Comparison of ENCODE assay signal across 13 cellular contexts in genomic region chr3:102069211-102069662, GRCh38.
DNase-seq lines count a peak whose midpoint lies in the region; ATAC-seq, FAIRE-seq and TF ChIP-seq lines count a peak whose summit lies in the region.
"Had no signal": no experiment of that assay in that cellular context is flagged by ENCODE, and none has a peak within 500 bp of the region (broad histone marks: within the 10 kb centered on the region; RNA-seq: fewer than 3 reads in every experiment).

No MANE protein-coding gene starts in this region.

- intact Hi-C loops in right cardiac atrium (cut with DNase I) = no loop called here
- intact Hi-C loops in left ventricle myocardium superior (cut with micrococcal nuclease) = no loop called here

- H3K27me3 Mint-ChIP-seq in progenitor cell of endocrine pancreas = no peaks in the 10 kb centered on the region

- H2AFZ ChIP-seq in keratinocyte (ENCODE audit: control insufficient read depth, low read length) = peak overlapping the region; percentile 2

- in situ Hi-C loops in astrocyte of the spinal cord (cut with HindIII; ENCODE audit: low sequenced_read_pairs) = no loop called here

- H4K20me1 ChIP-seq in keratinocyte (ENCODE audit: control insufficient read depth, extremely low read depth, insufficient read depth, low read length) = no peaks in the 10 kb centered on the region
- H4K20me1 ChIP-seq: BLaER1 treated with 17β-estradiol and CSF1 and Interleukin-3, amounts not matched to agents 10 nM and 100 nM had no signal

- H3K4me1 Mint-ChIP-seq in progenitor cell of endocrine pancreas (ENCODE audit: low read depth) = no peaks in the 10 kb centered on the region

- no peak for TF ChIP-seq CTCF in astrocyte of the spinal cord (IDR thresholded peaks at IDR 0.05; ENCODE audit: low read depth, low read length)
- no peak for TF ChIP-seq CTCF in keratinocyte (optimal IDR thresholded peaks at IDR 0.05 in 1 of 3, IDR thresholded peaks at IDR 0.05 in 1 of 3, conservative IDR thresholded peaks at IDR 0.05 in 1 of 3; ENCODE audit: extremely low read depth in 1 of 3, insufficient read depth in 2 of 3, low read length in 3 of 3)
- TF ChIP-seq CTCF in progenitor cell of endocrine pancreas (IDR thresholded peaks at IDR 0.05; ENCODE audit: unreplicated experiment) = no peak

- H3K4me3 Mint-ChIP-seq in progenitor cell of endocrine pancreas (ENCODE audit: low read depth) = no peak overlapping the region

- H3K27ac ChIP-seq in right cardiac atrium (ENCODE audit: low read length) (no peak overlapping the region), keratinocyte (ENCODE audit: control insufficient read depth, insufficient read depth, low read length) (peak overlapping the region; percentile 10), substantia nigra (ENCODE audit: low read depth, low read length, poor library complexity, severe bottlenecking) (no peak overlapping the region)
- H3K27ac ChIP-seq: BLaER1 treated with 17β-estradiol and CSF1 and Interleukin-3, amounts not matched to agents 10 nM and 100 nM; upper lobe of left lung had no signal

- peaks cover 1% of the 10 kb centered on the region for H3K36me3 Mint-ChIP-seq in progenitor cell of endocrine pancreas (ENCODE audit: insufficient read depth)

- H3K9me1 ChIP-seq in keratinocyte (ENCODE audit: control insufficient read depth, extremely low read depth, insufficient read depth, low read length) = no peaks in the 10 kb centered on the region

- peak; percentile 84 for FAIRE-seq in keratinocyte (lab: Jason Lieb, UNC)
- FAIRE-seq: TTC549 had no signal

- dilution Hi-C loops in keratinocyte (cut with MboI; ENCODE audit: extremely low pct_ligation_motif_present, low sequenced_read_pairs) = no loop called here

- no peaks in the 10 kb centered on the region for H3K4me1 ChIP-seq in right cardiac atrium (ENCODE audit: control insufficient read depth, insufficient read depth, low read length)
- peaks cover 19% of the 10 kb centered on the region for H3K4me1 ChIP-seq in keratinocyte (ENCODE audit: control insufficient read depth, extremely low read depth, insufficient read depth, low read length)
- H3K4me1 ChIP-seq: upper lobe of left lung had no signal

- H3K4me3 ChIP-seq in right cardiac atrium (ENCODE audit: low read length) (no peak overlapping the region), astrocyte of the spinal cord (ENCODE audit: low read depth, low read length) (no peak overlapping the region), keratinocyte (ENCODE audit: control insufficient read depth in 2 of 3, extremely low read depth in 1 of 3, insufficient read depth in 2 of 3, low read depth in 1 of 3, low read length in 3 of 3) (no peak overlapping the region)
- H3K4me3 ChIP-seq: BLaER1 treated with 17β-estradiol and CSF1 and Interleukin-3, amounts not matched to agents 10 nM and 100 nM; upper lobe of left lung had no signal

- H3K27me3 ChIP-seq in right cardiac atrium (ENCODE audit: control insufficient read depth, insufficient read depth) (no peaks in the 10 kb centered on the region), keratinocyte (ENCODE audit: control insufficient read depth, extremely low read depth, insufficient read depth, low read length) (no peaks in the 10 kb centered on the region)
- H3K27me3 ChIP-seq: BLaER1 treated with 17β-estradiol and CSF1 and Interleukin-3, amounts not matched to agents 10 nM and 100 nM; upper lobe of left lung had no signal

- no peaks in the 10 kb centered on the region for H3K9me3 ChIP-seq in right cardiac atrium (ENCODE audit: control insufficient read depth, low read length)
- H3K9me3 ChIP-seq in keratinocyte (ENCODE audit: control insufficient read depth, low read depth, low read length) = no peaks in the 10 kb centered on the region
- H3K9me3 ChIP-seq: upper lobe of left lung had no signal

- H3K9me3 Mint-ChIP-seq in progenitor cell of endocrine pancreas (ENCODE audit: low read depth) = peaks cover 8% of the 10 kb centered on the region

- no peak overlapping the region for H3K9ac ChIP-seq in keratinocyte (ENCODE audit: control insufficient read depth, extremely low read depth, insufficient read depth, low read length)
- H3K9ac ChIP-seq: BLaER1 treated with 17β-estradiol and CSF1 and Interleukin-3, amounts not matched to agents 10 nM and 100 nM had no signal

- no peaks in the 10 kb centered on the region for H3K79me2 ChIP-seq in keratinocyte (ENCODE audit: control insufficient read depth, insufficient read depth, low read length)

- H3K4me2 ChIP-seq in keratinocyte (ENCODE audit: control insufficient read depth, extremely low read depth, insufficient read depth, low read depth, low read length) = no peak overlapping the region

- no peaks in the 10 kb centered on the region for H3K36me3 ChIP-seq in keratinocyte (ENCODE audit: control insufficient read depth in 2 of 2, extremely low read depth in 1 of 2, insufficient read depth in 2 of 2, low read length in 2 of 2)
- H3K36me3 ChIP-seq: BLaER1 treated with 17β-estradiol and CSF1 and Interleukin-3, amounts not matched to agents 10 nM and 100 nM; upper lobe of left lung had no signal

- H3K27ac Mint-ChIP-seq in progenitor cell of endocrine pancreas = no peak overlapping the region

- peak; percentile 16 to 42 for ATAC-seq in right cardiac atrium
- no peak for ATAC-seq in left ventricle myocardium superior
- ATAC-seq in HG02642 (IDR thresholded peaks at IDR 0.05; ENCODE audit: poor library complexity, unreplicated experiment) = no peak

- 80% methylated on average over 1 of the region's 1 CpG for WGBS in right cardiac atrium

- DNase-seq in right cardiac atrium (no peak), left ventricle myocardium superior (no peak), astrocyte of the spinal cord (ENCODE audit: low read depth, low spot score) (peak; percentile 82), keratinocyte (ENCODE audit: low read depth, low spot score) (no peak), progenitor cell of endocrine pancreas (ENCODE audit: low spot score, unreplicated experiment) (no peak), NCI-H1436 treated with DMSO at 0.1 percent for 48 hours (lab: John Stamatoyannopoulos, UW) (no peak), substantia nigra (lab: John Stamatoyannopoulos, UW) (no peak)
- DNase-seq: activated effector memory CD4-positive, alpha-beta T cell treated with anti-CD3 and anti-CD28 coated beads, Interleukin-2, amount 50 U/mL, for 16 hours; NCI-H1930; upper lobe of left lung had no signal

Comparison
In these comparisons a context has a peak if more than half of its experiments do, and no peak if none do; other contexts are left out.
1. ATAC-seq: peak in right cardiac atrium (2 of 2); none in left ventricle myocardium superior (single experiment) and HG02642 (single experiment).